ENCODE assay signal across 9 cellular contexts in the genomic region with DNA sequence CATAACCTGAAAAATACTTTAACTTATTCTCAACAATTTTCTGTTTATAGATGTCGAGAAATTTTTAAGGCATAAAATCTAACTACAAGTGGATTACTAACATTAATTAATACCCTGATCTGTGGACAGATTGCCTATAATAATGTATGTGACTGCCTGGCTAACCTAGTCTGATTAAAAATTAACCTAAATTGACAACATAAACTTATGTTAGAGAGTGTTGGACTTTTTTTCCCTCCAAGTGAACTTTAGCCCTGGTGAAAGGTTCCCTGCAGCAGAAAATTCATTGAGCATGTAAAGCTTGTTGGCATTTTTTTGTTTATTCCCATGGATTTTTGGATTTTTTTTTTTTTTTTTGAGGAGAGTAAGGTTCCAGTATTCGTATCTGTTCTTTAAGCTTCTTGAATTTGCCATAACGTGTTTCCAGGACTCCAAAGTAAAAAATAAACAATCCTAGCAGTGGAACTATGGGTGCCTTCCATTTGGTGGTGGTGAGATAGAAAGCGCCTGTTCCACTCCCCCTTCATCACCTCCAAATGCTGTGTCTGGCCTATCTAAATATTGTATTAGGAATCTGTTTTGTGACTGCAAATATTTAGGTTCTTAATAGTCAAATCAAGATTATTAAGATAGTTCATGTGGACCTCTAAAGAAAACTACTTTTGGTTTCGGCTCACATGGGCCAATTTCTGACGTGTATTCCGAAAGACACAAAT. TPM values are rescaled to one million over a fixed set of nuclear protein-coding genes. Genes with fewer than 3 reads are reported as not detected.
A peak's percentile ranks its signal among the peaks of the same experiment; 100 is the strongest.
DNase-seq lines count a peak whose midpoint lies in the region; ATAC-seq and TF ChIP-seq lines count a peak whose summit lies in the region.
"Had no signal": no experiment of that assay in that cellular context is flagged by ENCODE, and none has a peak within 500 bp of the region (broad histone marks: within the 10 kb centered on the region; RNA-seq: fewer than 3 reads in every experiment).

No MANE protein-coding gene starts in this region.

- H3K27ac ChIP-seq in OCI-LY7 (ENCODE audit: low read depth, low read length, poor library complexity, severe bottlenecking) (no peak overlapping the region), esophagus muscularis mucosa (replicated peaks in 1 of 4) (peak overlapping the region; percentile 74 to 85 (median 78))

- no peak overlapping the region for H2AFZ ChIP-seq in OCI-LY7 (ENCODE audit: low read length)
- no peak overlapping the region for H2AFZ ChIP-seq in neuron (ENCODE audit: low read depth, low read length)

- WGBS in esophagus muscularis mucosa: 28% methylated on average over 7 of the region's 7 CpGs

- no peak for TF ChIP-seq POLR2A in esophagus muscularis mucosa (IDR thresholded peaks at IDR 0.05; ENCODE audit: low read depth)

- peaks cover 21% of the 10 kb centered on the region for H3K36me3 Mint-ChIP-seq in stimulated activated effector memory CD8-positive, alpha-beta T cell treated with anti-CD3 and anti-CD28 coated beads, Interleukin-12 subunit alpha, Interleukin-12 subunit beta, amount 100 ng/mL, for 72 hours

- H3K4me3 ChIP-seq in OCI-LY7 (ENCODE audit: low read depth, low read length, poor library complexity, severe bottlenecking) (peak overlapping the region; percentile 63), esophagus muscularis mucosa (peak overlapping the region; percentile 59 to 74 (median 66)), neuron (ENCODE audit: low read length) (peak overlapping the region; percentile 80)

- no peak for TF ChIP-seq EP300 in esophagus muscularis mucosa (IDR thresholded peaks at IDR 0.05)

- peaks cover 31% of the 10 kb centered on the region for H3K4me1 Mint-ChIP-seq in stimulated activated effector memory CD8-positive, alpha-beta T cell treated with anti-CD3 and anti-CD28 coated beads, Interleukin-12 subunit alpha, Interleukin-12 subunit beta, amount 100 ng/mL, for 72 hours

- peaks cover 51% of the 10 kb centered on the region; the same call in 1 of the 2 replicates for H3K79me2 ChIP-seq in OCI-LY7 (ENCODE audit: insufficient read depth, low read depth, low read length)

- TF ChIP-seq CTCF in OCI-LY7 (conservative IDR thresholded peaks at IDR 0.05; ENCODE audit: low read length) (no peak), esophagus muscularis mucosa (IDR thresholded peaks at IDR 0.05) (no peak)

- H3K4me1 ChIP-seq in OCI-LY7 (ENCODE audit: insufficient read depth, low read length, poor library complexity, severe bottlenecking) (peaks cover 25% of the 10 kb centered on the region), esophagus muscularis mucosa (peaks cover 6 to 44% (median 37%) of the 10 kb centered on the region in 4 donors), neuron (ENCODE audit: insufficient read depth, low read length) (peaks cover 27% of the 10 kb centered on the region)

- intact Hi-C loops in OCI-LY7 (cut with micrococcal nuclease; ENCODE audit: unreplicated experiment): loop anchor here (5.0 to 10.0 kb wide), 3 partner anchors 296 to 529 kb away; a partner anchor contains a TSS
- intact Hi-C loops in esophagus muscularis mucosa (cut with DNase I): loop anchor here (2.0 kb wide), 1 partner anchor 110 kb away; no protein-coding TSS in a partner anchor

- H3K4me3 Mint-ChIP-seq in stimulated activated effector memory CD8-positive, alpha-beta T cell treated with anti-CD3 and anti-CD28 coated beads, Interleukin-12 subunit alpha, Interleukin-12 subunit beta, amount 100 ng/mL, for 72 hours: no peak overlapping the region

- H3K9me3 ChIP-seq in OCI-LY7 (ENCODE audit: low read length) (no peaks in the 10 kb centered on the region), esophagus muscularis mucosa (no peaks in the 10 kb centered on the region), neuron (ENCODE audit: low read length) (no peaks in the 10 kb centered on the region)

- CTCF ChIA-PET in OCI-LY7 (lab: Charles Lee; ENCODE audit: unreplicated experiment): no interaction called here
- CTCF ChIA-PET in HEK293T (lab: Yijun Ruan, JAX): no interaction called here

- H3K9me3 Mint-ChIP-seq in stimulated activated effector memory CD8-positive, alpha-beta T cell treated with anti-CD3 and anti-CD28 coated beads, Interleukin-12 subunit alpha, Interleukin-12 subunit beta, amount 100 ng/mL, for 72 hours: no peaks in the 10 kb centered on the region

- H3K9me2 ChIP-seq in OCI-LY7 (ENCODE audit: insufficient read depth, low read length): no peaks in the 10 kb centered on the region

- H3K27me3 ChIP-seq in esophagus muscularis mucosa (no peaks in the 10 kb centered on the region), neuron (ENCODE audit: insufficient read depth, low read length) (no peaks in the 10 kb centered on the region)

- POLR2A ChIA-PET in OCI-LY7 (lab: Charles Lee): interaction anchor here (0.6 to 1.0 kb wide), 6 partner anchors 8 to 151 kb away, joined by 3 to 4 read pairs (median 3); no protein-coding TSS in a partner anchor
- POLR2A ChIA-PET in HEK293T (lab: Yijun Ruan, JAX): no interaction called here

- DNase-seq in CD1c-positive myeloid dendritic cell (ENCODE audit: extremely low spot score) (peak; percentile 4), OCI-LY7 (ENCODE audit: low spot score) (no peak), esophagus muscularis mucosa (ENCODE audit: extremely low spot score) (no peak), HEK293T (ENCODE audit: extremely low spot score) (no peak)
- DNase-seq in stimulated activated CD4-positive, alpha-beta T cell treated with anti-CD3 and anti-CD28 coated beads, Interleukin-2, amount 100 ng/mL, for 48 hours: no peak
- DNase-seq in stimulated activated effector memory CD8-positive, alpha-beta T cell treated with anti-CD3 and anti-CD28 coated beads, Interleukin-12 subunit alpha, Interleukin-12 subunit beta, amount 100 ng/mL, for 72 hours (ENCODE audit: low spot score in 2 of 2): no peak
- DNase-seq: NCI-H1417 treated with DMSO at 0.1 percent for 48 hours had no signal

- ATAC-seq in stimulated activated effector memory CD8-positive, alpha-beta T cell treated with anti-CD3 and anti-CD28 coated beads, Interleukin-12 subunit alpha, Interleukin-12 subunit beta, amount 100 ng/mL, for 72 hours: no peak
- ATAC-seq in HG03095 (IDR thresholded peaks at IDR 0.05; ENCODE audit: unreplicated experiment): no peak

- H3K27ac Mint-ChIP-seq in stimulated activated effector memory CD8-positive, alpha-beta T cell treated with anti-CD3 and anti-CD28 coated beads, Interleukin-12 subunit alpha, Interleukin-12 subunit beta, amount 100 ng/mL, for 72 hours: no peak overlapping the region

- H3K36me3 ChIP-seq in OCI-LY7 (ENCODE audit: insufficient read depth, low read length) (peaks cover 29% of the 10 kb centered on the region), esophagus muscularis mucosa (peaks cover 15 to 19% (median 16%) of the 10 kb centered on the region in 4 donors), neuron (ENCODE audit: insufficient read depth, low read length) (peaks cover 18% of the 10 kb centered on the region)

- no TSS peak for BruUV-seq in OCI-LY7 (replicated peaks; lab: Mats Ljungman, UMichigan)

- H4K20me1 ChIP-seq in OCI-LY7 (ENCODE audit: insufficient read depth, low read length): peaks cover 9% of the 10 kb centered on the region; the same call in 1 of the 2 replicates

- H3K4me2 ChIP-seq in OCI-LY7 (ENCODE audit: low read length): peak overlapping the region; percentile 68

TF ChIP-seq in HEK293T, 16 proteins besides CTCF, POLR2A, EP300 and RAD21:
- TF ChIP-seq ELF4 (IDR thresholded peaks at IDR 0.05): no peak
- TF ChIP-seq ARNT (IDR thresholded peaks at IDR 0.05): no peak
- TF ChIP-seq FOXM1 (IDR thresholded peaks at IDR 0.05; ENCODE audit: borderline replicate concordance): no peak
- no peak for TF ChIP-seq TARDBP (IDR thresholded peaks at IDR 0.05)
- no peak for TF ChIP-seq FOXK2 (IDR thresholded peaks at IDR 0.05)
- TF ChIP-seq BHLHE40 (IDR thresholded peaks at IDR 0.05; ENCODE audit: borderline replicate concordance): no peak
- no peak for TF ChIP-seq SUZ12 (IDR thresholded peaks at IDR 0.05)
- no peak for TF ChIP-seq NFRKB (IDR thresholded peaks at IDR 0.05)
- TF ChIP-seq L3MBTL2 (conservative IDR thresholded peaks at IDR 0.05): no peak
- no peak for TF ChIP-seq SP1 (IDR thresholded peaks at IDR 0.05)
- TF ChIP-seq HDGF (IDR thresholded peaks at IDR 0.05; ENCODE audit: borderline replicate concordance): no peak
- TF ChIP-seq CTBP1 (IDR thresholded peaks at IDR 0.05; ENCODE audit: borderline replicate concordance): no peak
- no peak for TF ChIP-seq LEF1 (IDR thresholded peaks at IDR 0.05; ENCODE audit: borderline replicate concordance)
TF ChIP-seq in HEK293T: peak in this region for 0.

RNA-seq across cellular contexts. Expression of a gene that starts 36.1 kb away (rescaled TPM):
- total RNA-seq in OCI-LY7 (2014; rRNA removed; shearing (Covaris generic)): 39.8 and 51.4 TPM in 2 replicates
- total RNA-seq in OCI-LY7 (2022) (46.3 and 46.9 TPM in 2 replicates), esophagus muscularis mucosa (100 to 1,000 TPM; 272 to 430 (median 363) TPM)

RNA-seq across cellular contexts. Expression of a gene that starts 43.9 kb away (rescaled TPM):
- total RNA-seq in OCI-LY7 (2014; rRNA removed; shearing (Covaris generic)): not detected in 2 replicates
- total RNA-seq in OCI-LY7 (2022) (not detected in 2 replicates), esophagus muscularis mucosa (under 1 TPM in 3 of 4 donors, not detected in 1; 0.34 to 0.66 (median 0.52) TPM)

RNA-seq across cellular contexts. Expression of a gene that starts 50.9 kb away (rescaled TPM):
- not detected in 2 replicates for total RNA-seq in OCI-LY7 (2014; rRNA removed; shearing (Covaris generic))
- not detected in 2 replicates for total RNA-seq in OCI-LY7 (2022)
- total RNA-seq in esophagus muscularis mucosa: not detected

Comparison
In these comparisons a context has a peak if more than half of its experiments do, and no peak if none do; other contexts are left out.
1. RNA of a gene that starts 36.1 kb away (total RNA-seq): 272 to 430 TPM in esophagus muscularis mucosa; 39.8 to 51.4 TPM in OCI-LY7; every median in the first group is over 4 times any median in the second.
2. Peak in every context shown above with its lines, with median percentiles within 50 percentile points of each other: H3K4me3 ChIP-seq.